ENCODE assay signal across 8 cellular contexts in the genomic region with DNA sequence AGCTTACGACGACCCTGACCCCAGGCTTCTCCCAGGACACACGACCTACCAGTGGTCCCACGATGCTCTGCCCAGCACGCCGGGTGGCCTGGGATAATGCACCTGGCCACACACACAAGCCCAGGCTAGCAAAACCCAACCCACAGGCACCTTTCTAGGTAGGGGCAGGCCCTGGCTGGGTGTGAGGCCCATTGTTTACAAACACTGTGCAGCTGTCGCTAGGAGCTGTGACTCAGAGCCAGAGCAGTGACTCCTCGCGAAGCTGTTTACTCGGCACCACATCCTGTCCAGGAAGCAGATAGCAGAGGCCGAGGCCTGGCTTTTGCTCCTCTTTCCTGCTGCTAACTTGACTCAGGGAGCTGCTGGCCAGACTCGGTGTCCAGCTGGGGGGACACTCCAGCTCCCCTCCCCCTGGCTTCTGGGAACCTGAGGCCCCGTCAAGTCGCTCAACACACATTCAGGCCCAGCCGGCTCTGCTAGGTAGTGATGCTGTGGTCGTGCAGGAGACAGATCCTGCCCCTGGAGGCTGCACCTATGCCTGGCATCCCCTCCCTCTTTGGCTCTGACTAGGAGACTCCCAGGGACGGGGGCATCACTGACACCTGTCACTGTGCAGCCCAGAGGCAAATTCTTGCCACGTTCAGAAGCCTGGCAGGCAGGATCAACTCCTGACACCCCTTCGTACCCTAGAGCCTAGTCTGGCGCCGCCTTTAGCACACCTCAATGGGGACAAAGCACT. TPM values are rescaled to one million over a fixed set of nuclear protein-coding genes. Genes with fewer than 3 reads are reported as not detected.
DNase-seq lines count a peak whose midpoint lies in the region; ATAC-seq and TF ChIP-seq lines count a peak whose summit lies in the region.

No MANE protein-coding gene starts in this region.

- POLR2A ChIA-PET in BJ (lab: Charles Lee), result no interaction called here
- POLR2A ChIA-PET in naive thymus-derived CD4-positive, alpha-beta T cell (lab: Charles Lee), result interaction anchor here (0.7 to 6.5 kb wide), 9 partner anchors 10 to 1390 kb away, joined by 3 to 65 read pairs (median 6); partner anchors contain the start of genes GTF3C5 and RALGDS

- ATAC-seq in GM19324 (IDR thresholded peaks at IDR 0.05; ENCODE audit: low FRiP score, unreplicated experiment) (peak; percentile 84), HG03457 (IDR thresholded peaks at IDR 0.05; ENCODE audit: unreplicated experiment) (peak; percentile 56)
- ATAC-seq in naive thymus-derived CD4-positive, alpha-beta T cell, result peak; percentile 92

- H3K27ac Mint-ChIP-seq in naive thymus-derived CD4-positive, alpha-beta T cell, result peak overlapping the region; percentile 99 to 100 (median 100)

- H3K4me1 ChIP-seq in NT2/D1 (ENCODE audit: insufficient read depth, insufficient read length) (peaks cover 26% of the 10 kb centered on the region), esophagus (ENCODE audit: control insufficient read depth in 2 of 2, insufficient read depth in 2 of 2, low read length in 1 of 2) (peaks cover 17 to 54% of the 10 kb centered on the region in 2 donors)
- H3K4me1 ChIP-seq in naive thymus-derived CD4-positive, alpha-beta T cell (ENCODE audit: control insufficient read depth in 2 of 2, insufficient read depth in 2 of 2, low read length in 2 of 2), result peaks cover 57 to 68% of the 10 kb centered on the region in 2 donors

- H3K27ac ChIP-seq in esophagus (ENCODE audit: low read depth in 2 of 2, low read length in 1 of 2), result peak overlapping the region; percentile 99 to 100
- H3K27ac ChIP-seq in naive thymus-derived CD4-positive, alpha-beta T cell (ENCODE audit: low read depth, low read length), result peak overlapping the region; percentile 92

- H3K9me3 Mint-ChIP-seq in naive thymus-derived CD4-positive, alpha-beta T cell, result peaks cover 0 to 4% (median 0%) of the 10 kb centered on the region in 11 donors

- no peak for TF ChIP-seq CTCF in BJ (IDR thresholded peaks at IDR 0.05; ENCODE audit: insufficient read depth, low read depth, low read length)

- intact Hi-C loops in naive thymus-derived CD4-positive, alpha-beta T cell (cut with micrococcal nuclease), result loop anchor here (1.0 to 10.0 kb wide), 4 partner anchors 10 to 779 kb away; partner anchors contain the start of genes RALGDS (in 2 of the 2) and SETX (in 1 of the 2)

- H3K9me3 ChIP-seq in NT2/D1 (ENCODE audit: insufficient read depth, low read length) (no peaks in the 10 kb centered on the region), esophagus (ENCODE audit: control insufficient read depth in 2 of 2, insufficient read depth in 1 of 2, low read depth in 1 of 2, low read length in 1 of 2) (no peaks in the 10 kb centered on the region)
- H3K9me3 ChIP-seq in naive thymus-derived CD4-positive, alpha-beta T cell (ENCODE audit: control insufficient read depth in 2 of 3, low read length in 3 of 3), result no peaks in the 10 kb centered on the region

- peak overlapping the region; percentile 72 to 85 (median 80) for H3K4me3 Mint-ChIP-seq in naive thymus-derived CD4-positive, alpha-beta T cell

- H3K36me3 Mint-ChIP-seq in naive thymus-derived CD4-positive, alpha-beta T cell, result peaks cover 0 to 14% (median 0%) of the 10 kb centered on the region in 5 donors

- CTCF ChIA-PET in BJ (lab: Yijun Ruan, JAX), result interaction anchor here (1.0 to 7.0 kb wide), 6 partner anchors 11 to 31 kb away, joined by 3 to 70 read pairs (median 5); no protein-coding TSS in a partner anchor
- CTCF ChIA-PET in naive thymus-derived CD4-positive, alpha-beta T cell (lab: Charles Lee), result interaction anchor here (0.8 to 5.0 kb wide), 5 partner anchors 10 to 111 kb away, joined by 3 to 48 read pairs (median 6); no protein-coding TSS in a partner anchor

- no peaks in the 10 kb centered on the region; the same call in none of the 2 replicates for H3K36me3 ChIP-seq in BJ (ENCODE audit: control insufficient read depth, insufficient read depth, low read length)
- peaks cover 9% of the 10 kb centered on the region for H3K36me3 ChIP-seq in NT2/D1 (ENCODE audit: insufficient read depth, insufficient read length, low read length)
- no peaks in the 10 kb centered on the region for H3K36me3 ChIP-seq in esophagus (ENCODE audit: control insufficient read depth in 2 of 2, insufficient read depth in 2 of 2, low read length in 1 of 2)
- no peaks in the 10 kb centered on the region for H3K36me3 ChIP-seq in naive thymus-derived CD4-positive, alpha-beta T cell (ENCODE audit: control insufficient read depth in 2 of 3, insufficient read depth in 3 of 3, low read length in 3 of 3)

- no peaks in the 10 kb centered on the region for H3K27me3 ChIP-seq in BJ (ENCODE audit: control insufficient read depth, insufficient read depth, low read length)
- H3K27me3 ChIP-seq in NT2/D1 (ENCODE audit: insufficient read depth, insufficient read length), result no peaks in the 10 kb centered on the region
- H3K27me3 ChIP-seq in esophagus (ENCODE audit: control insufficient read depth in 1 of 2, insufficient read depth in 2 of 2, low read length in 2 of 2), result no peaks in the 10 kb centered on the region
- no peaks in the 10 kb centered on the region for H3K27me3 ChIP-seq in naive thymus-derived CD4-positive, alpha-beta T cell (ENCODE audit: control insufficient read depth in 2 of 2, insufficient read depth in 2 of 2, low read length in 2 of 2)

- H3K27me3 Mint-ChIP-seq in naive thymus-derived CD4-positive, alpha-beta T cell, result no peaks in the 10 kb centered on the region

- H3K4me1 Mint-ChIP-seq in naive thymus-derived CD4-positive, alpha-beta T cell, result peaks cover 31 to 75% (median 63%) of the 10 kb centered on the region in 7 donors

- DNase-seq in BJ (ENCODE audit: low read depth), result peak; percentile 90
- DNase-seq in NT2/D1 (ENCODE audit: low read depth, low spot score), result peak; percentile 68
- peak; percentile 83 for DNase-seq in activated T-cell treated with anti-CD3 and anti-CD28 coated beads, Interleukin-2, amount 50 U/mL, for 1 hour
- DNase-seq in naive thymus-derived CD4-positive, alpha-beta T cell, result peak; percentile 69 to 94 (median 90)
- DNase-seq in stimulated activated naive CD4-positive, alpha-beta T cell (lab: John Stamatoyannopoulos, UW), result peak; percentile 74 to 92 (median 84)

- 12 to 24% methylated on average over 21 of the region's 21 CpGs for WGBS in esophagus, 2 donors

- H3K4me3 ChIP-seq in BJ (ENCODE audit: low read depth, low read length) (no peak overlapping the region), NT2/D1 (ENCODE audit: insufficient read length, low read depth) (no peak overlapping the region), esophagus (ENCODE audit: low read depth in 1 of 2, low read length in 2 of 2) (no peak overlapping the region)
- peak overlapping the region; percentile 20 for H3K4me3 ChIP-seq in naive thymus-derived CD4-positive, alpha-beta T cell (ENCODE audit: low read length)

- peak overlapping the region; percentile 70 for H3K9ac ChIP-seq in NT2/D1 (ENCODE audit: insufficient read length, low read depth)

RNA-seq across cellular contexts. Expression of gene RALGDS, which starts 12.8 kb away (rescaled TPM):
- polyA plus RNA-seq in BJ (2011; rRNA removed), result 18.0 and 25.1 TPM in 2 replicates
- 11.6 and 12.0 TPM in 2 replicates for polyA minus RNA-seq in BJ (2011; rRNA and poly(A)+ RNA removed)
- 10 to 100 TPM; 47.8 to 67.9 TPM for polyA plus RNA-seq in esophagus
- total RNA-seq in naive thymus-derived CD4-positive, alpha-beta T cell, result 100 to 1,000 TPM in 2 of 5 experiments, 10 to 100 TPM in 3; 73.9 to 123 (median 79.7) TPM
- 10 to 100 TPM; 17.8 to 35.7 TPM for polyA plus RNA-seq in naive thymus-derived CD4-positive, alpha-beta T cell

RNA-seq across cellular contexts. Expression of gene GBGT1, which starts 29.9 kb away (rescaled TPM):
- polyA plus RNA-seq in BJ (2011; rRNA removed) (5.0 and 10.3 TPM in 2 replicates), esophagus (1 to 10 TPM; 2.1 to 3.7 TPM)
- polyA minus RNA-seq in BJ (2011; rRNA and poly(A)+ RNA removed), result 8.2 and 11.3 TPM in 2 replicates
- 10 to 100 TPM in 2 of 5 experiments, 1 to 10 TPM in 3; 3.4 to 14.8 (median 5.5) TPM for total RNA-seq in naive thymus-derived CD4-positive, alpha-beta T cell
- polyA plus RNA-seq in naive thymus-derived CD4-positive, alpha-beta T cell, result under 1 TPM in 1 of 2 donors, not detected in 1; 0.14 TPM
